Comparison of ENCODE assay signal across 8 cellular contexts in genomic region chr1:6185635-6186382, GRCh38. TPM values are rescaled to one million over a fixed set of nuclear protein-coding genes. Genes with fewer than 3 reads are reported as not detected.
DNase-seq lines count a peak whose midpoint lies in the region; ATAC-seq and TF ChIP-seq lines count a peak whose summit lies in the region.

No MANE protein-coding gene starts in this region.

- H4K8ac ChIP-seq in neuronal stem cell (ENCODE audit: low read depth, low read length): no peak overlapping the region

- H3K9me3 ChIP-seq in neuronal stem cell (replicated peaks in 1 of 2; ENCODE audit: control insufficient read depth in 2 of 2, insufficient read depth in 1 of 2, low read depth in 1 of 2, low read length in 2 of 2): no peaks in the 10 kb centered on the region

- no peak overlapping the region for H3K9ac ChIP-seq in neuronal stem cell (ENCODE audit: low read depth, low read length, poor library complexity)

- H4K91ac ChIP-seq in neuronal stem cell (ENCODE audit: low read depth, low read length, poor library complexity): no peak overlapping the region

- H3K4me1 ChIP-seq in neuronal stem cell (ENCODE audit: control insufficient read depth in 2 of 2, insufficient read depth in 1 of 2, low read depth in 1 of 2, low read length in 2 of 2): peaks cover 0 to 8% of the 10 kb centered on the region in 2 donors

- ATAC-seq in SK-N-SH treated with all-trans-retinoic acid at 6 μM for 48 hours (0 out of 3 replicates have a peak, but pooled peaks have one; percentile 23), HG02852 (IDR thresholded peaks at IDR 0.05; ENCODE audit: unreplicated experiment) (no peak)

- DNase-seq in AG20443 (ENCODE audit: low spot score) (peak; percentile 28), glomerular visceral epithelial cell (ENCODE audit: extremely low spot score) (peak; percentile 19), NCI-H1092 (lab: John Stamatoyannopoulos, UW) (no peak), mucosa of gallbladder (ENCODE audit: low spot score) (no peak), neuronal stem cell (ENCODE audit: low spot score) (no peak)

- peaks cover 20 to 64% of the 10 kb centered on the region in 2 donors for H3K36me3 ChIP-seq in neuronal stem cell (replicated peaks in 1 of 2; ENCODE audit: control insufficient read depth in 2 of 2, insufficient read depth in 2 of 2, low read length in 2 of 2)

- WGBS in neuronal stem cell (ENCODE audit: extremely low coverage in 2 of 2, insufficient read length in 2 of 2, insufficient replicate concordance in 1 of 2), 2 donors: no CpG with 5 or more reads among the region's 10 CpGs

- H3K18ac ChIP-seq in neuronal stem cell (ENCODE audit: low read length): no peak overlapping the region

- H2BK5ac ChIP-seq in neuronal stem cell (ENCODE audit: low read length): no peak overlapping the region

- no peak overlapping the region for H2BK12ac ChIP-seq in neuronal stem cell (ENCODE audit: low read length)

- no peak overlapping the region for H2BK120ac ChIP-seq in neuronal stem cell (ENCODE audit: low read depth, low read length)

- H2BK15ac ChIP-seq in neuronal stem cell (ENCODE audit: low read length): no peak overlapping the region

- no peak overlapping the region for H2AFZ ChIP-seq in neuronal stem cell (ENCODE audit: low read length)

- H3K4ac ChIP-seq in neuronal stem cell (ENCODE audit: low read length): no peak overlapping the region

- no peak overlapping the region for H3K4me2 ChIP-seq in neuronal stem cell (ENCODE audit: insufficient read depth, low read length, poor library complexity, severe bottlenecking)

- H3K27me3 ChIP-seq in neuronal stem cell (ENCODE audit: control insufficient read depth in 3 of 3, insufficient read depth in 3 of 3, low read depth in 1 of 3, low read length in 3 of 3): peaks cover 0 to 21% (median 15%) of the 10 kb centered on the region in 3 experiments

- TF ChIP-seq CTCF in GM12875 (IDR thresholded peaks at IDR 0.05; ENCODE audit: borderline replicate concordance, insufficient read depth, low read depth, low read length): peak; percentile 48; the same call in 1 of the 2 replicates

- no peak overlapping the region for H3K14ac ChIP-seq in neuronal stem cell (ENCODE audit: low read length)

- H3K4me3 ChIP-seq in GM12875 (ENCODE audit: low read depth, low read length) (no peak overlapping the region), neuronal stem cell (ENCODE audit: low read length in 2 of 2) (no peak overlapping the region)

- H3K27ac ChIP-seq in neuronal stem cell (replicated peaks; ENCODE audit: low read length): no peak overlapping the region

- H3K79me1 ChIP-seq in neuronal stem cell (ENCODE audit: low read depth, low read length): no peaks in the 10 kb centered on the region

- no peak overlapping the region for H3K23ac ChIP-seq in neuronal stem cell (ENCODE audit: low read depth, low read length, poor library complexity)

- H2AK5ac ChIP-seq in neuronal stem cell (ENCODE audit: low read depth, low read length): no peak overlapping the region

TF ChIP-seq in SK-N-SH treated with all-trans-retinoic acid at 6 μM for 48 hours, 23 proteins besides CTCF, POLR2A, EP300 and RAD21:
- no peak for TF ChIP-seq TOX (CRISPR knock-in tag; IDR thresholded peaks at IDR 0.05; ENCODE audit: borderline replicate concordance)
- TF ChIP-seq, protein P1, sequence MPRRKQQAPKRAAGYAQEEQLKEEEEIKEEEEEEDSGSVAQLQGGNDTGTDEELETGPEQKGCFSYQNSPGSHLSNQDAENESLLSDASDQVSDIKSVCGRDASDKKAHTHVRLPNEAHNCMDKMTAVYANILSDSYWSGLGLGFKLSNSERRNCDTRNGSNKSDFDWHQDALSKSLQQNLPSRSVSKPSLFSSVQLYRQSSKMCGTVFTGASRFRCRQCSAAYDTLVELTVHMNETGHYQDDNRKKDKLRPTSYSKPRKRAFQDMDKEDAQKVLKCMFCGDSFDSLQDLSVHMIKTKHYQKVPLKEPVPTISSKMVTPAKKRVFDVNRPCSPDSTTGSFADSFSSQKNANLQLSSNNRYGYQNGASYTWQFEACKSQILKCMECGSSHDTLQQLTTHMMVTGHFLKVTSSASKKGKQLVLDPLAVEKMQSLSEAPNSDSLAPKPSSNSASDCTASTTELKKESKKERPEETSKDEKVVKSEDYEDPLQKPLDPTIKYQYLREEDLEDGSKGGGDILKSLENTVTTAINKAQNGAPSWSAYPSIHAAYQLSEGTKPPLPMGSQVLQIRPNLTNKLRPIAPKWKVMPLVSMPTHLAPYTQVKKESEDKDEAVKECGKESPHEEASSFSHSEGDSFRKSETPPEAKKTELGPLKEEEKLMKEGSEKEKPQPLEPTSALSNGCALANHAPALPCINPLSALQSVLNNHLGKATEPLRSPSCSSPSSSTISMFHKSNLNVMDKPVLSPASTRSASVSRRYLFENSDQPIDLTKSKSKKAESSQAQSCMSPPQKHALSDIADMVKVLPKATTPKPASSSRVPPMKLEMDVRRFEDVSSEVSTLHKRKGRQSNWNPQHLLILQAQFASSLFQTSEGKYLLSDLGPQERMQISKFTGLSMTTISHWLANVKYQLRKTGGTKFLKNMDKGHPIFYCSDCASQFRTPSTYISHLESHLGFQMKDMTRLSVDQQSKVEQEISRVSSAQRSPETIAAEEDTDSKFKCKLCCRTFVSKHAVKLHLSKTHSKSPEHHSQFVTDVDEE (CRISPR knock-in tag; IDR thresholded peaks at IDR 0.05): no peak
- TF ChIP-seq POU6F1 (CRISPR knock-in tag; IDR thresholded peaks at IDR 0.05; ENCODE audit: borderline replicate concordance, low read depth): no peak
- TF ChIP-seq OSR1 (CRISPR knock-in tag; IDR thresholded peaks at IDR 0.05): no peak
- TF ChIP-seq ESRRG (CRISPR knock-in tag; IDR thresholded peaks at IDR 0.05): no peak
- no peak for TF ChIP-seq ZFP30 (CRISPR knock-in tag; IDR thresholded peaks at IDR 0.05)
- no peak for TF ChIP-seq BACH2 (CRISPR knock-in tag; IDR thresholded peaks at IDR 0.05; ENCODE audit: borderline replicate concordance)
- no peak for TF ChIP-seq CSDC2 (CRISPR knock-in tag; IDR thresholded peaks at IDR 0.05)
- TF ChIP-seq PPARA (CRISPR knock-in tag; IDR thresholded peaks at IDR 0.05; ENCODE audit: borderline replicate concordance): no peak
- TF ChIP-seq PATZ1 (CRISPR knock-in tag; IDR thresholded peaks at IDR 0.05; ENCODE audit: borderline replicate concordance): no peak
- TF ChIP-seq TCF4 (CRISPR knock-in tag; IDR thresholded peaks at IDR 0.05; ENCODE audit: borderline replicate concordance): no peak
- TF ChIP-seq RARB (CRISPR knock-in tag; IDR thresholded peaks at IDR 0.05): no peak
TF ChIP-seq in SK-N-SH treated with all-trans-retinoic acid at 6 μM for 48 hours: peak in this region for 0.

RNA-seq across cellular contexts. Expression of gene CHD5, which starts 5.7 kb away (rescaled TPM):
- 0.23 TPM for total RNA-seq in mucosa of gallbladder
- polyA plus RNA-seq in neuronal stem cell (2013, experiment 1 of 2): 0.14 TPM
- 0.22 TPM for polyA plus RNA-seq in neuronal stem cell (2013, experiment 2 of 2)

RNA-seq across cellular contexts. Expression of gene RPL22, which starts 13.6 kb away (rescaled TPM):
- 282 TPM for total RNA-seq in mucosa of gallbladder
- polyA plus RNA-seq in neuronal stem cell (2013, experiment 1 of 2): 1,500 TPM
- 1,497 TPM for polyA plus RNA-seq in neuronal stem cell (2013, experiment 2 of 2)

RNA-seq across cellular contexts. Expression of gene RNF207, which starts 20.1 kb away (rescaled TPM):
- total RNA-seq in mucosa of gallbladder: 26.6 TPM
- polyA plus RNA-seq in neuronal stem cell (2013, experiment 1 of 2): 0.68 TPM
- 0.66 TPM for polyA plus RNA-seq in neuronal stem cell (2013, experiment 2 of 2)

RNA-seq across cellular contexts. Expression of gene ICMT, which starts 50.0 kb away (rescaled TPM):
- total RNA-seq in mucosa of gallbladder: 52.9 TPM
- 38.1 TPM for polyA plus RNA-seq in neuronal stem cell (2013, experiment 1 of 2)
- polyA plus RNA-seq in neuronal stem cell (2013, experiment 2 of 2): 38.5 TPM

RNA-seq across cellular contexts. Expression of gene HES3, which starts 58.2 kb away (rescaled TPM):
- not detected for total RNA-seq in mucosa of gallbladder
- 0.08 TPM for polyA plus RNA-seq in neuronal stem cell (2013, experiment 1 of 2)
- 0.15 TPM for polyA plus RNA-seq in neuronal stem cell (2013, experiment 2 of 2)

Comparison
In these comparisons a context has a peak if more than half of its experiments do, and no peak if none do; other contexts are left out.
1. DNase-seq: peak in AG20443 (single experiment) and glomerular visceral epithelial cell (single experiment); none in NCI-H1092 (single experiment), mucosa of gallbladder (single experiment) and neuronal stem cell (single experiment).